ENCODE assay signal across 1 cellular context in the genomic region with DNA sequence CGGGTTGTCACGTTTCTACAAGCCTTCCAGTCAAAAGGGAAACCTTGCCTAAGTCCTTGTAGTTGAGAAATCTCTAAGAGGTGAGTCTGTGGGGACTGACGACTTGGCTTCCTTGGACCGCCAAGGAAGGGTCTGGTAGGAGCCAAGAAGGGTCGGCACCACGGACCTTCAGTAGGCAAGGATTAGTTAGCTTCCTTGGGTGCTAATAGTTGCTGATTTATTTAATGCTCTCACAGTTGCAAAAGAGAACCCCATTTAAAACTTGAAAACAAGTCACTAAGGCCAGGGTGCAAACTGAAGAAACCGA.
TF ChIP-seq lines count a peak whose summit lies in the region.

No MANE protein-coding gene starts in this region.

TF ChIP-seq in IMR-90, 13 proteins besides CTCF, POLR2A, EP300 and RAD21 (continued from another document):
- TF ChIP-seq, protein P1, sequence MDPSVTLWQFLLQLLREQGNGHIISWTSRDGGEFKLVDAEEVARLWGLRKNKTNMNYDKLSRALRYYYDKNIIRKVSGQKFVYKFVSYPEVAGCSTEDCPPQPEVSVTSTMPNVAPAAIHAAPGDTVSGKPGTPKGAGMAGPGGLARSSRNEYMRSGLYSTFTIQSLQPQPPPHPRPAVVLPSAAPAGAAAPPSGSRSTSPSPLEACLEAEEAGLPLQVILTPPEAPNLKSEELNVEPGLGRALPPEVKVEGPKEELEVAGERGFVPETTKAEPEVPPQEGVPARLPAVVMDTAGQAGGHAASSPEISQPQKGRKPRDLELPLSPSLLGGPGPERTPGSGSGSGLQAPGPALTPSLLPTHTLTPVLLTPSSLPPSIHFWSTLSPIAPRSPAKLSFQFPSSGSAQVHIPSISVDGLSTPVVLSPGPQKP (IDR thresholded peaks at IDR 0.05; ENCODE audit: borderline replicate concordance, low read depth, low read length), result no peak
- no peak for TF ChIP-seq NFE2L2 (IDR thresholded peaks at IDR 0.05; ENCODE audit: low read depth, low read length)
